1 cellular context compared by ENCODE assay signal in genomic region chr21:34029724-34030528, GRCh38.
TF ChIP-seq lines count a peak whose summit lies in the region.

No MANE protein-coding gene starts in this region.

TF ChIP-seq in endothelial cell of umbilical vein, 7 proteins besides CTCF, POLR2A, EP300 and RAD21:
- TF ChIP-seq, protein P1, sequence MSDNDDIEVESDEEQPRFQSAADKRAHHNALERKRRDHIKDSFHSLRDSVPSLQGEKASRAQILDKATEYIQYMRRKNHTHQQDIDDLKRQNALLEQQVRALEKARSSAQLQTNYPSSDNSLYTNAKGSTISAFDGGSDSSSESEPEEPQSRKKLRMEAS (IDR thresholded peaks at IDR 0.05; ENCODE audit: insufficient read depth, insufficient read length), result peak; percentile 81
- no peak for TF ChIP-seq FOS (IDR thresholded peaks at IDR 0.05; ENCODE audit: borderline replicate concordance, insufficient read depth, low read length)
